Comparison of ENCODE assay signal across 8 cellular contexts in genomic region chr17:13002761-13003453, GRCh38. TPM values are rescaled to one million over a fixed set of nuclear protein-coding genes. Genes with fewer than 3 reads are reported as not detected.
DNase-seq lines count a peak whose midpoint lies in the region; ATAC-seq and TF ChIP-seq lines count a peak whose summit lies in the region.

No MANE protein-coding gene starts in this region.

- H3K27ac Mint-ChIP-seq in endodermal cell (no peak overlapping the region), memory B cell (no peak overlapping the region)

- H3K27me3 Mint-ChIP-seq in endodermal cell (ENCODE audit: insufficient read depth) (no peaks in the 10 kb centered on the region), memory B cell (no peaks in the 10 kb centered on the region)

- no peaks in the 10 kb centered on the region for H3K4me1 ChIP-seq in endodermal cell (ENCODE audit: control insufficient read depth, insufficient read depth, low read length)

- no peaks in the 10 kb centered on the region for H3K9me3 Mint-ChIP-seq in endodermal cell
- no peaks in the 10 kb centered on the region for H3K9me3 Mint-ChIP-seq in memory B cell

- no peak overlapping the region for H3K4me3 ChIP-seq in endodermal cell (ENCODE audit: low read length)

- H3K27ac ChIP-seq in endodermal cell (ENCODE audit: low read depth, low read length), result peak overlapping the region; percentile 84

- WGBS in endodermal cell (ENCODE audit: insufficient coverage in 1 of 2, insufficient read length in 1 of 2), 2 experiments, result 51 to 64% methylated on average over 11 to 15 of the region's 15 CpGs

- H3K27me3 ChIP-seq in endodermal cell (ENCODE audit: control insufficient read depth, insufficient read depth, low read length, poor library complexity, severe bottlenecking), result no peaks in the 10 kb centered on the region

- H3K4me3 Mint-ChIP-seq in endodermal cell, result no peak overlapping the region
- no peak overlapping the region for H3K4me3 Mint-ChIP-seq in memory B cell

- in situ Hi-C loops in ACHN (cut with HindIII; ENCODE audit: low pct_ligation_motif_present, low pct_unique_long_range_greater_than_20kb, low sequenced_read_pairs), result no loop called here

- no peaks in the 10 kb centered on the region for H3K9me3 ChIP-seq in endodermal cell (ENCODE audit: control insufficient read depth, low read length)

- no peak overlapping the region for H3K9ac ChIP-seq in endodermal cell (ENCODE audit: extremely low read depth, low read length, poor library complexity, severe bottlenecking)

- ATAC-seq in memory B cell (ENCODE audit: low read depth) (peak; percentile 41), HG03378 (IDR thresholded peaks at IDR 0.05; ENCODE audit: unreplicated experiment) (no peak)

- peak; percentile 72 for DNase-seq in ACHN
- DNase-seq in NCI-H1694 (lab: John Stamatoyannopoulos, UW), result peak; percentile 79
- peak; percentile 61 to 66 for DNase-seq in activated CD4-positive, alpha-beta T cell treated with anti-CD3 and anti-CD28 coated beads, Interleukin-2, amount 50 U/mL, for 48 hours
- peak; percentile 95 for DNase-seq in endodermal cell
- DNase-seq in memory B cell (ENCODE audit: low spot score in 2 of 2), result peak; percentile 45 to 66
- DNase-seq in stimulated activated naive CD4-positive, alpha-beta T cell (lab: John Stamatoyannopoulos, UW), result peak in 5 of 6 experiments; percentile 15 to 39 (median 17)

- peak; percentile 63 for TF ChIP-seq CTCF in GM12874 (IDR thresholded peaks at IDR 0.05; ENCODE audit: insufficient read depth, low read depth, low read length)
- TF ChIP-seq CTCF in endodermal cell (conservative IDR thresholded peaks at IDR 0.05), result peak; percentile 94

- peaks cover 88% of the 10 kb centered on the region for H3K36me3 ChIP-seq in endodermal cell (ENCODE audit: control insufficient read depth, insufficient read depth, low read length)

- no peaks in the 10 kb centered on the region for H3K4me1 Mint-ChIP-seq in endodermal cell
- H3K4me1 Mint-ChIP-seq in memory B cell, result no peaks in the 10 kb centered on the region

- H3K36me3 Mint-ChIP-seq in endodermal cell (ENCODE audit: low read depth) (peaks cover 51% of the 10 kb centered on the region), memory B cell (peaks cover 13% of the 10 kb centered on the region)

RNA-seq across cellular contexts. Expression of gene ELAC2, which starts 14.9 kb away (rescaled TPM):
- total RNA-seq in endodermal cell, result 10 to 100 TPM; 66.8 to 77.1 TPM
- polyA plus RNA-seq in endodermal cell (2013, experiment 1 of 2), result 54.9 TPM
- 50.6 TPM for polyA plus RNA-seq in endodermal cell (2013, experiment 2 of 2)

Comparison
In these comparisons a context has a peak if more than half of its experiments do, and no peak if none do; other contexts are left out.
1. DNase-seq: peak in every context shown above with its lines; median percentile 95 in endodermal cell; 79 in NCI-H1694; 72 in ACHN; 64 in activated CD4-positive, alpha-beta T cell treated with anti-CD3 and anti-CD28 coated beads, Interleukin-2, amount 50 U/mL, for 48 hours; 56 in memory B cell; 17 in stimulated activated naive CD4-positive, alpha-beta T cell.